In genomic region chr6:39319621-39320369, GRCh38 we compare ENCODE assay signal across 28 cellular contexts. TPM values are rescaled to one million over a fixed set of nuclear protein-coding genes. Genes with fewer than 3 reads are reported as not detected.
DNase-seq lines count a peak whose midpoint lies in the region; ATAC-seq and TF ChIP-seq lines count a peak whose summit lies in the region.
"Had no signal": no experiment of that assay in that cellular context is flagged by ENCODE, and none has a peak within 500 bp of the region (broad histone marks: within the 10 kb centered on the region; RNA-seq: fewer than 3 reads in every experiment).

No MANE protein-coding gene starts in this region.

- H3K4me3 ChIP-seq in heart right ventricle (no peak overlapping the region), endocrine pancreas (ENCODE audit: control insufficient read depth, insufficient read depth, low read length) (peak overlapping the region; percentile 96), liver (ENCODE audit: low read depth in 1 of 3, low read length in 3 of 3) (no peak overlapping the region), tibial artery (no peak overlapping the region), sigmoid colon (no peak overlapping the region), PC-3 (ENCODE audit: low read length) (no peak overlapping the region)
- H3K4me3 ChIP-seq: GM23248, HAP-1, K562, SJSA1 had no signal

- H2AFZ ChIP-seq in PC-3 (ENCODE audit: low read length) = no peak overlapping the region
- H2AFZ ChIP-seq: GM23248 had no signal

- no peaks in the 10 kb centered on the region for H3F3A ChIP-seq in PC-3 (ENCODE audit: low read length, unreplicated experiment)

- no TSS peak for BruUV-seq in PC-3 (replicated peaks; lab: Mats Ljungman, UMichigan)

- H3K4me1 ChIP-seq in heart right ventricle (peaks cover 0 to 10% (median 0%) of the 10 kb centered on the region in 9 donors), endocrine pancreas (ENCODE audit: control insufficient read depth, insufficient read depth, low read length) (peaks cover 15% of the 10 kb centered on the region), liver (ENCODE audit: control insufficient read depth in 4 of 4, insufficient read depth in 4 of 4, low read length in 3 of 4) (no peaks in the 10 kb centered on the region), tibial artery (peaks cover 0 to 24% (median 18%) of the 10 kb centered on the region in 4 donors), sigmoid colon (no peaks in the 10 kb centered on the region), PC-3 (ENCODE audit: insufficient read depth, low read length) (no peaks in the 10 kb centered on the region)
- H3K4me1 ChIP-seq: BE2C, HAP-1, SJSA1 had no signal

- H3K27me3 ChIP-seq in heart right ventricle = peaks cover 0 to 24% (median 11%) of the 10 kb centered on the region in 7 donors
- H3K27me3 ChIP-seq in endocrine pancreas (ENCODE audit: control insufficient read depth, insufficient read depth, low read length) = no peaks in the 10 kb centered on the region
- peaks cover 0 to 2% (median 0%) of the 10 kb centered on the region in 4 donors for H3K27me3 ChIP-seq in liver (ENCODE audit: control insufficient read depth in 4 of 4, insufficient read depth in 4 of 4, low read length in 3 of 4)
- no peaks in the 10 kb centered on the region for H3K27me3 ChIP-seq in tibial artery
- H3K27me3 ChIP-seq in sigmoid colon = peaks cover under 1 to 9% (median under 1%) of the 10 kb centered on the region in 3 donors
- H3K27me3 ChIP-seq in PC-3 (ENCODE audit: low read length) = peaks cover 67% of the 10 kb centered on the region
- H3K27me3 ChIP-seq: SJSA1 had no signal

- DNase-seq in heart right ventricle (no peak), cardiac septum (ENCODE audit: low spot score) (no peak), tibial artery (no peak), sigmoid colon (no peak), PC-3 (no peak)
- DNase-seq in activated CD4-positive, alpha-beta T cell treated with anti-CD3 and anti-CD28 coated beads, Interleukin-2, amount 50 U/mL, for 48 hours = no peak
- DNase-seq: 8988T; ACHN; BE2C; CD4-positive, CD25-positive, alpha-beta regulatory T cell; DMS153; DND-41; GM23248; Kasumi-1; MV-4-11; NCI-H1105 treated with DMSO at 0.1 percent for 48 hours; NCI-H146; NCI-H2029; NCI-H446; NCI-H524 treated with DMSO at 0.1 percent for 48 hours; NCI-H774 had no signal

- intact Hi-C loops in heart right ventricle (cut with DNase I) (no loop called here), cardiac septum (cut with DNase I) (no loop called here), tibial artery (cut with DNase I; ENCODE audit: low total_unique reads) (no loop called here), sigmoid colon (cut with DNase I) (no loop called here), PC-3 (cut with micrococcal nuclease) (no loop called here)

- H3K9me2 ChIP-seq in PC-3 (replicated peaks; ENCODE audit: low read length) = no peaks in the 10 kb centered on the region

- no peaks in the 10 kb centered on the region for H4K20me1 ChIP-seq in PC-3 (ENCODE audit: low read length)

- POLR2A ChIA-PET in PC-3 (lab: Charles Lee; ENCODE audit: unreplicated experiment) = no interaction called here

- no peaks in the 10 kb centered on the region for H3K36me3 ChIP-seq in heart right ventricle
- H3K36me3 ChIP-seq in endocrine pancreas (ENCODE audit: control insufficient read depth, insufficient read depth, low read length) = no peaks in the 10 kb centered on the region
- H3K36me3 ChIP-seq in liver (ENCODE audit: control insufficient read depth in 4 of 4, insufficient read depth in 3 of 4, low read depth in 1 of 4, low read length in 3 of 4) = no peaks in the 10 kb centered on the region
- H3K36me3 ChIP-seq in tibial artery = no peaks in the 10 kb centered on the region
- no peaks in the 10 kb centered on the region for H3K36me3 ChIP-seq in sigmoid colon
- no peaks in the 10 kb centered on the region for H3K36me3 ChIP-seq in PC-3 (ENCODE audit: low read depth, low read length)
- H3K36me3 ChIP-seq: BE2C, HAP-1, SJSA1 had no signal

- H3K27ac ChIP-seq in heart right ventricle (peak overlapping the region in 1 of 10 donors; percentile 26), liver (ENCODE audit: low read depth in 1 of 2, low read length in 2 of 2) (peak overlapping the region in 1 of 2 donors; percentile 0), tibial artery (peak overlapping the region; percentile 33 to 59), sigmoid colon (no peak overlapping the region), PC-3 (ENCODE audit: low read length) (no peak overlapping the region)
- H3K27ac ChIP-seq: GM23248, SJSA1 had no signal

- peak overlapping the region; percentile 50 for H3K9ac ChIP-seq in endocrine pancreas (ENCODE audit: control insufficient read depth, insufficient read depth, low read length)
- H3K9ac ChIP-seq in liver (ENCODE audit: low read depth in 1 of 2, low read length in 2 of 2) = no peak overlapping the region
- H3K9ac ChIP-seq in PC-3 (ENCODE audit: low read length) = no peak overlapping the region
- H3K9ac ChIP-seq: GM23248 had no signal

- no peak overlapping the region for H3K4me2 ChIP-seq in PC-3 (ENCODE audit: low read length)

- peak in 6 of 8 donors; percentile 25 to 66 (median 44) for ATAC-seq in heart right ventricle
- no peak for ATAC-seq in PC-3
- ATAC-seq: K562 had no signal

- CTCF ChIA-PET in PC-3 (lab: Charles Lee) = no interaction called here

- TF ChIP-seq RAD21 in liver (IDR thresholded peaks at IDR 0.05) = no peak

- H3K9me3 ChIP-seq in heart right ventricle (no peaks in the 10 kb centered on the region), endocrine pancreas (ENCODE audit: control insufficient read depth, low read length) (no peaks in the 10 kb centered on the region), liver (ENCODE audit: control insufficient read depth in 4 of 4, low read length in 3 of 4) (no peaks in the 10 kb centered on the region), tibial artery (no peaks in the 10 kb centered on the region), sigmoid colon (no peaks in the 10 kb centered on the region), PC-3 (ENCODE audit: low read length) (no peaks in the 10 kb centered on the region)
- H3K9me3 ChIP-seq: BE2C, HAP-1, SJSA1 had no signal

- no peak for TF ChIP-seq CTCF in heart right ventricle (IDR thresholded peaks at IDR 0.05)
- no peak for TF ChIP-seq CTCF in liver (IDR thresholded peaks at IDR 0.05; ENCODE audit: low read depth, low read length, missing input control)
- no peak for TF ChIP-seq CTCF in tibial artery (IDR thresholded peaks at IDR 0.05)
- no peak for TF ChIP-seq CTCF in sigmoid colon (IDR thresholded peaks at IDR 0.05)
- no peak for TF ChIP-seq CTCF in PC-3 (conservative IDR thresholded peaks at IDR 0.05; ENCODE audit: low read depth, low read length)

- WGBS in heart right ventricle, 2 donors = 54 to 65% methylated on average over 13 of the region's 13 CpGs
- WGBS in liver = 74% methylated on average over 13 of the region's 13 CpGs
- WGBS in sigmoid colon, 2 donors = 65 to 73% methylated on average over 13 of the region's 13 CpGs

- TF ChIP-seq EP300 in sigmoid colon (IDR thresholded peaks at IDR 0.05) = no peak

- TF ChIP-seq POLR2A in sigmoid colon (IDR thresholded peaks at IDR 0.05) = no peak

- no peaks in the 10 kb centered on the region for H3K79me2 ChIP-seq in PC-3 (ENCODE audit: low read length)

TF ChIP-seq in liver, 16 proteins besides CTCF, POLR2A, EP300 and RAD21:
- peak; percentile 24 for TF ChIP-seq SP1 (IDR thresholded peaks at IDR 0.05)
- no peak for TF ChIP-seq HNF4G (IDR thresholded peaks at IDR 0.05)
- TF ChIP-seq RXRA (IDR thresholded peaks at IDR 0.05) = peak in 1 of 2 donors; percentile 42
- no peak for TF ChIP-seq GABPA (IDR thresholded peaks at IDR 0.05 in 1 of 2, conservative IDR thresholded peaks at IDR 0.05 in 1 of 2)
- TF ChIP-seq NR2F2 (IDR thresholded peaks at IDR 0.05) = peak; percentile 85

RNA-seq across cellular contexts. Expression of gene KCNK16, which starts 2.7 kb away (rescaled TPM):
- total RNA-seq in heart right ventricle (not detected), cardiac septum (not detected), liver (not detected), sigmoid colon (not detected), PC-3 (2014; rRNA removed) (not detected in 2 replicates)
- polyA plus RNA-seq in heart right ventricle (not detected), liver (not detected), sigmoid colon (not detected)
- total RNA-seq: CD4-positive, CD25-positive, alpha-beta regulatory T cell; GM23248; HT1080; K562; M059J; SJSA1 had no signal
- polyA plus RNA-seq: CD4-positive, CD25-positive, alpha-beta regulatory T cell; GM23248; K562 had no signal

RNA-seq across cellular contexts. Expression of gene KCNK17, which starts 5.6 kb away (rescaled TPM):
- under 1 TPM in 4 of 10 donors, not detected in 6; 0.13 to 0.39 (median 0.17) TPM for total RNA-seq in heart right ventricle
- polyA plus RNA-seq in heart right ventricle = under 1 TPM; 0.20 to 0.37 TPM
- total RNA-seq in cardiac septum = 0.38 TPM
- total RNA-seq in liver = 1 to 10 TPM in 1 of 2 donors, under 1 TPM in 1; 0.19 to 1.9 TPM
- polyA plus RNA-seq in liver = under 1 TPM; 0.36 to 0.63 TPM
- total RNA-seq in sigmoid colon = 1 to 10 TPM in 2 of 4 donors, not detected in 2; 1.1 to 1.4 TPM
- under 1 TPM in 1 of 3 donors, not detected in 2; 0.17 TPM for polyA plus RNA-seq in sigmoid colon
- total RNA-seq in PC-3 (2014; rRNA removed) = not detected in 2 replicates
- total RNA-seq: CD4-positive, CD25-positive, alpha-beta regulatory T cell; GM23248; HT1080; K562; M059J; SJSA1 had no signal
- polyA plus RNA-seq: CD4-positive, CD25-positive, alpha-beta regulatory T cell; GM23248; K562 had no signal

Comparison
In these comparisons a context has a peak if more than half of its experiments do, and no peak if none do; other contexts are left out.
1. H3K27ac ChIP-seq: peak in tibial artery (2 of 2); none in sigmoid colon (0 of 4) and PC-3 (single experiment).